In genomic region chrX:107470198-107470597, GRCh38 we compare ENCODE assay signal across 25 cellular contexts. TPM values are rescaled to one million over a fixed set of nuclear protein-coding genes. Genes with fewer than 3 reads are reported as not detected.
"Had no signal": no experiment of that assay in that cellular context is flagged by ENCODE, and none has a peak within 500 bp of the region (broad histone marks: within the 10 kb centered on the region; RNA-seq: fewer than 3 reads in every experiment).

No MANE protein-coding gene starts in this region.

- H3K27ac Mint-ChIP-seq: activated B cell treated with CpG ODN at 0.5 μM for 24 hours; activated CD4-positive, alpha-beta memory T cell treated with anti-CD3 and anti-CD28 coated beads for 36 hours; activated CD4-positive, alpha-beta T cell treated with anti-CD3 and anti-CD28 coated beads, Interleukin-2, amount 10 ng/mL, durations not matched to agents 7 days and 5 days; activated naive CD4-positive, alpha-beta T cell treated with anti-CD3 and anti-CD28 coated beads for 36 hours; activated naive CD8-positive, alpha-beta T cell; T-cell had no signal

- DNase-seq: activated B cell treated with CpG ODN at 0.5 μM for 24 hours; activated CD4-positive, alpha-beta memory T cell treated with anti-CD3 and anti-CD28 coated beads for 36 hours; activated CD4-positive, alpha-beta T cell treated with anti-CD3 and anti-CD28 coated beads for 1 hour; activated CD4-positive, alpha-beta T cell treated with anti-CD3 and anti-CD28 coated beads, Interleukin-2, amount 10 ng/mL, durations not matched to agents 7 days and 5 days; activated CD8-positive, alpha-beta memory T cell treated with anti-CD3 and anti-CD28 coated beads for 24 hours; activated gamma-delta T cell; activated naive CD4-positive, alpha-beta T cell treated with anti-CD3 and anti-CD28 coated beads for 36 hours; activated T-cell treated with anti-CD3 and anti-CD28 coated beads, Interleukin-2, amount 50 U/mL, for 4 hours; central memory CD4-positive, alpha-beta T cell; cortex of kidney; MG63; MV-4-11; NCI-H1105; NCI-H1436; NCI-H1694 treated with DMSO at 0.1 percent for 48 hours; NCI-H2081; NCI-H446; NCI-H524; T-cell; T-helper 2 cell; T1000 had no signal

- ATAC-seq: activated T-cell treated with anti-CD3 and anti-CD28 coated beads, Interleukin-2, amount 50 U/mL, for 4 hours; T-cell had no signal

- H3K9me3 Mint-ChIP-seq: activated B cell treated with CpG ODN at 0.5 μM for 24 hours; activated CD4-positive, alpha-beta memory T cell treated with anti-CD3 and anti-CD28 coated beads for 36 hours; activated CD4-positive, alpha-beta T cell treated with anti-CD3 and anti-CD28 coated beads, Interleukin-2, amount 10 ng/mL, durations not matched to agents 7 days and 5 days; activated naive CD4-positive, alpha-beta T cell treated with anti-CD3 and anti-CD28 coated beads for 36 hours; activated T-cell treated with anti-CD3 and anti-CD28 coated beads, Interleukin-2, amount 50 U/mL, for 4 hours; T-cell had no signal

- H3K27me3 Mint-ChIP-seq: activated B cell treated with CpG ODN at 0.5 μM for 24 hours; activated CD4-positive, alpha-beta T cell treated with anti-CD3 and anti-CD28 coated beads, Interleukin-2, amount 10 ng/mL, durations not matched to agents 7 days and 5 days; activated naive CD8-positive, alpha-beta T cell had no signal

- H3K4me3 ChIP-seq: MG63, SK-N-MC had no signal

- H3K27ac ChIP-seq: SK-N-MC had no signal

- H3K4me1 Mint-ChIP-seq: activated CD4-positive, alpha-beta T cell treated with anti-CD3 and anti-CD28 coated beads, Interleukin-2, amount 10 ng/mL, durations not matched to agents 7 days and 5 days; T-cell had no signal

- H3K27me3 ChIP-seq: MG63 had no signal

- H3K36me3 ChIP-seq: MG63 had no signal

- H3K9me3 ChIP-seq: MG63 had no signal

- H3K4me3 Mint-ChIP-seq: activated B cell treated with CpG ODN at 0.5 μM for 24 hours; activated CD4-positive, alpha-beta memory T cell treated with anti-CD3 and anti-CD28 coated beads for 36 hours; activated CD4-positive, alpha-beta T cell treated with anti-CD3 and anti-CD28 coated beads, Interleukin-2, amount 10 ng/mL, durations not matched to agents 7 days and 5 days; activated naive CD4-positive, alpha-beta T cell treated with anti-CD3 and anti-CD28 coated beads for 36 hours; activated naive CD8-positive, alpha-beta T cell; activated T-cell treated with anti-CD3 and anti-CD28 coated beads, Interleukin-2, amount 50 U/mL, for 4 hours; T-cell had no signal

- H3K36me3 Mint-ChIP-seq: activated CD4-positive, alpha-beta memory T cell treated with anti-CD3 and anti-CD28 coated beads for 36 hours; activated naive CD8-positive, alpha-beta T cell; T-cell had no signal

RNA-seq across cellular contexts. Expression of gene FRMPD3, which starts 20.7 kb away (rescaled TPM):
- total RNA-seq: activated CD4-positive, alpha-beta memory T cell treated with anti-CD3 and anti-CD28 coated beads for 36 hours; activated CD4-positive, alpha-beta T cell treated with anti-CD3 and anti-CD28 coated beads, Interleukin-2, amount 10 ng/mL, durations not matched to agents 7 days and 5 days; activated naive CD4-positive, alpha-beta T cell treated with anti-CD3 and anti-CD28 coated beads for 36 hours; activated T-cell treated with anti-CD3 and anti-CD28 coated beads, Interleukin-2, amount 50 U/mL, for 4 hours; bronchial epithelial cell; RPMI7951 had no signal
